ENCODE assay signal across 11 cellular contexts in the genomic region with DNA sequence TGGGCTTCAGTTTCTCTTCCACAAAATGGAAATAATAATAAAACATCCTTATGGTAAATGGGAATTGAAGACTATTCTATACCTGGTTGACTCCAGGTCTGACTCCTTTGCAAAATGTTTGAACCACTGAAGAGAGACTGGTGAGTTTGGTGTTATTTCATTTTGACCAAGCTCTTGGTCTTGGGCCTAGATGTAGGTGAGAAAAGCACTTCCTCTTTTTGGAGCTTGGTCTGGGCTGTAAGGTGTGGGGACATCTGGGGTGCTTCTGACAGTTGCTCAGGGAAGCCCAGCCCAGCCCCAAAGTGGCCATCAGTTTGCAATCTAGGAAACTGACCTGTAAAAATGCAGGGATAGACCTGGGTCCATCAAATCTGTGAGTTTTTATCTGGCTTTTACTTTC. TPM values are rescaled to one million over a fixed set of nuclear protein-coding genes. Genes with fewer than 3 reads are reported as not detected.
A peak's percentile ranks its signal among the peaks of the same experiment; 100 is the strongest.
DNase-seq lines count a peak whose midpoint lies in the region; ATAC-seq, FAIRE-seq and TF ChIP-seq lines count a peak whose summit lies in the region.
"Had no signal": no experiment of that assay in that cellular context is flagged by ENCODE, and none has a peak within 500 bp of the region (broad histone marks: within the 10 kb centered on the region; RNA-seq: fewer than 3 reads in every experiment).

No MANE protein-coding gene starts in this region.

- FAIRE-seq in K562 (lab: Jason Lieb, UNC), result no peak
- FAIRE-seq: endothelial cell of umbilical vein, HepG2 had no signal

- TF ChIP-seq POLR2A in K562 (conservative IDR thresholded peaks at IDR 0.05) (no peak), ovary (IDR thresholded peaks at IDR 0.05) (no peak)

- POLR2A ChIA-PET in K562 (lab: Yijun Ruan, JAX), result interaction anchor here (0.7 kb wide), 1 partner anchor 12 kb away, joined by 3 read pairs; no protein-coding TSS in a partner anchor

- no peak overlapping the region for H3K4me3 ChIP-seq in K562
- no peak overlapping the region for H3K4me3 ChIP-seq in ovary
- H3K4me3 ChIP-seq: body of pancreas had no signal

- H3K4me1 ChIP-seq in K562 (replicated peaks in 1 of 2; ENCODE audit: control insufficient read depth in 2 of 2, insufficient read depth in 2 of 2, low read length in 2 of 2) (no peaks in the 10 kb centered on the region), ovary (ENCODE audit: insufficient read depth) (peaks cover 1% of the 10 kb centered on the region)
- H3K4me1 ChIP-seq: body of pancreas had no signal

- TF ChIP-seq EP300 in K562 (IDR thresholded peaks at IDR 0.05; ENCODE audit: low read length) (no peak), ovary (IDR thresholded peaks at IDR 0.05) (no peak)

- no peaks in the 10 kb centered on the region for H4K20me1 ChIP-seq in K562 (replicated peaks; ENCODE audit: control insufficient read depth, insufficient read depth, low read length)

- CTCF ChIA-PET in K562 (lab: Yijun Ruan, JAX; ENCODE audit: low intra/inter-chr PET ratio), result no interaction called here

- H3K36me3 ChIP-seq in K562 (ENCODE audit: control insufficient read depth, insufficient read depth, low read length), result no peaks in the 10 kb centered on the region
- H3K36me3 ChIP-seq in ovary, result no peaks in the 10 kb centered on the region

- no peak for TF ChIP-seq RAD21 in K562 (CRISPR knock-in tag; conservative IDR thresholded peaks at IDR 0.05 in 1 of 2, IDR thresholded peaks at IDR 0.05 in 1 of 2)

- no peaks in the 10 kb centered on the region for H3K9me3 ChIP-seq in K562 (replicated peaks; ENCODE audit: control insufficient read depth, insufficient read depth, low read depth, low read length)
- H3K9me3 ChIP-seq in ovary, result no peaks in the 10 kb centered on the region
- H3K9me3 ChIP-seq: body of pancreas, Caco-2 had no signal

- no peak for DNase-seq in K562 (ENCODE audit: extremely low read depth in 1 of 4, low spot score in 3 of 4)
- no peak for DNase-seq in NCI-H2196 treated with DMSO at 0.1 percent for 48 hours (lab: John Stamatoyannopoulos, UW; ENCODE audit: unreplicated experiment)
- DNase-seq in ovary, result no peak
- DNase-seq in stimulated activated naive CD4-positive, alpha-beta T cell treated with Interleukin-2 at 50 U/mL for 16 hours (lab: John Stamatoyannopoulos, UW), result no peak
- DNase-seq: body of pancreas, Caco-2 had no signal

- in situ Hi-C loops in K562 (cut with MboI), result no loop called here

- no peak overlapping the region for H3K27ac ChIP-seq in K562 (ENCODE audit: extremely low read depth, low read depth, low read length)
- no peak overlapping the region for H3K27ac ChIP-seq in ovary
- H3K27ac ChIP-seq: body of pancreas had no signal

- no peaks in the 10 kb centered on the region for H3K79me2 ChIP-seq in K562 (ENCODE audit: control insufficient read depth, insufficient read depth, low read length)

- no peak overlapping the region for H3K9ac ChIP-seq in K562 (ENCODE audit: insufficient read depth in 1 of 2, low read depth in 2 of 2, low read length in 2 of 2)

- H2AFZ ChIP-seq in K562 (ENCODE audit: low read depth, low read length), result no peak overlapping the region

- intact Hi-C loops in K562 (cut with micrococcal nuclease) (no loop called here), ovary (cut with DNase I) (no loop called here)

- no peaks in the 10 kb centered on the region for H3K27me3 ChIP-seq in K562 (ENCODE audit: control insufficient read depth in 2 of 2, insufficient read depth in 2 of 2, low read length in 2 of 2)
- H3K27me3 ChIP-seq in ovary, result no peaks in the 10 kb centered on the region
- H3K27me3 ChIP-seq: body of pancreas had no signal

- no peaks in the 10 kb centered on the region for H3K9me1 ChIP-seq in K562 (ENCODE audit: control insufficient read depth, insufficient read depth, low read length)

- H3K4me2 ChIP-seq in K562 (ENCODE audit: insufficient read depth, low read length), result no peak overlapping the region

- TF ChIP-seq CTCF in K562 (IDR thresholded peaks at IDR 0.05 in 2 of 3, conservative IDR thresholded peaks at IDR 0.05 in 1 of 3; ENCODE audit: insufficient read depth in 2 of 3, low read depth in 1 of 3, low read length in 3 of 3) (no peak), ovary (IDR thresholded peaks at IDR 0.05) (no peak)

- ATAC-seq in GM19023 (IDR thresholded peaks at IDR 0.05; ENCODE audit: unreplicated experiment) (peak; percentile 57), GM21717 (IDR thresholded peaks at IDR 0.05; ENCODE audit: unreplicated experiment) (peak; percentile 70), HG03108 (IDR thresholded peaks at IDR 0.05; ENCODE audit: unreplicated experiment) (peak; percentile 82), K562 (no peak)
- ATAC-seq: body of pancreas, HepG2 had no signal

- no TSS peak for BruUV-seq in K562 (replicated peaks; lab: Mats Ljungman, UMichigan)

TF ChIP-seq in K562, 482 proteins besides CTCF, POLR2A, EP300 and RAD21:
- TF ChIP-seq ZNF41 (CRISPR knock-in tag; conservative IDR thresholded peaks at IDR 0.05), result no peak
- TF ChIP-seq SPI1 (IDR thresholded peaks at IDR 0.05; ENCODE audit: borderline replicate concordance, low read depth, low read length), result peak; percentile 98

RNA-seq across cellular contexts. Expression of gene SOD3, which starts 26.8 kb away (rescaled TPM):
- 0.25 TPM in 1 of 2 replicates, not detected in the other for total RNA-seq in K562 (2011; cell fraction: chromatin; rRNA removed; ENCODE audit: low replicate concordance)
- 0.33 and 1.3 TPM in 2 replicates for total RNA-seq in K562 (2011; cell fraction: nucleolus; rRNA removed)
- total RNA-seq in K562 (2011; cell fraction: nucleoplasm; rRNA removed), result 0.51 and 0.69 TPM in 2 replicates
- not detected in 2 replicates for total RNA-seq in K562 (2014; rRNA removed)
- not detected in 2 replicates for total RNA-seq in K562 (2014; rRNA removed; fragmentation: Illumina TruSeq; extraction: Trizol)
- not detected in 2 replicates for total RNA-seq in K562 (2015; rRNA removed; fragmentation: Illumina TruSeq; extraction: Trizol)
- total RNA-seq in K562 (2021), result 0.31 and 0.36 TPM in 2 replicates
- polyA plus RNA-seq in K562 (2011; rRNA removed), result not detected in 2 replicates
- 0.06 and 0.16 TPM in 2 replicates for polyA plus RNA-seq in K562 (2011; cell fraction: cytosol; rRNA removed)
- 0.10 TPM in 1 of 2 replicates, not detected in the other for polyA plus RNA-seq in K562 (2011; cell fraction: nucleus; rRNA removed)
- 0.60 and 1.3 TPM in 2 replicates for polyA plus RNA-seq in K562 (2012)
- polyA plus RNA-seq in K562 (2014; fragmentation: Illumina TruSeq; extraction: Trizol), result 0.10 and 0.12 TPM in 2 replicates
- not detected for polyA plus RNA-seq in K562 (2014; fragmentation: Nextera tagmentation; extraction: Ambion mirVana)
- polyA plus RNA-seq in K562 (2014; rRNA removed), result 0.23 and 0.24 TPM in 2 replicates
- polyA minus RNA-seq in K562 (2011; rRNA and poly(A)+ RNA removed), result not detected in 2 replicates
- polyA minus RNA-seq in K562 (2011; cell fraction: cytosol; rRNA and poly(A)+ RNA removed), result not detected in 2 replicates
- polyA minus RNA-seq in K562 (2011; cell fraction: nucleus; rRNA and poly(A)+ RNA removed), result not detected in 2 replicates
- 10 to 100 TPM; 15.3 to 92.3 (median 33.0) TPM for total RNA-seq in ovary
- polyA plus RNA-seq in ovary, result 10 to 100 TPM; 16.3 to 36.6 TPM
- total RNA-seq: endothelial cell of umbilical vein, HepG2 had no signal
- polyA plus RNA-seq: endothelial cell of umbilical vein had no signal

Comparison
In these comparisons a context has a peak if more than half of its experiments do, and no peak if none do; other contexts are left out.
1. RNA of gene SOD3, which starts 26.8 kb away (total RNA-seq): 15.3 to 92.3 TPM in ovary; 0.25 to 1.3 TPM in K562; every median in the first group is over 4 times any median in the second.